Comparison of ENCODE assay signal across 8 cellular contexts in the genomic region with DNA sequence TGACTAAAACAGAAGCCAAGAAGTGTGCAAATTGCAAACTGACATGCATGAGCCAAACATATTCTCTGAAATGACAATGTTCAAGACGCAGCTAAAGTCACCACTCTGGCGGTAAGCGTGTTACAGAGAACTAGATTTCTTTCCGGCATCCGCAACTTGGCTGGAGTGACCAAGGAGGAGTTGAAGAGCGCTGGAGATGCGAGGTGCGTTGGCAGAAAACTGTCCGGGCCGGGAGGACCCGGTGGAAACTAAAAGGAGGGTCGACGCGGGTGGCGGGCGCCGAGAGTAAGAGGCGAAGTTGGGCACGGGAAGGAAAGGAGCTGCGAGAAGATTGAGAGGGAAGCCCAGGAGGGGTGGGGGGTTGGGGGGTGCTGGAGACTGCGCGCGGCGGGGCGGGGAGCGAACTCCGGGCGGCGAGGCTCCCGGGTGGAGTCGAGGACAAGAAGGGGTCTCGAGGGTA. TPM values are rescaled to one million over a fixed set of nuclear protein-coding genes. Genes with fewer than 3 reads are reported as not detected.
DNase-seq lines count a peak whose midpoint lies in the region; ATAC-seq and TF ChIP-seq lines count a peak whose summit lies in the region.

No MANE protein-coding gene starts in this region.

- H3K27ac Mint-ChIP-seq in T-helper 2 cell treated with Interferon-gamma antibody and Interleukin-4, amounts not matched to agents 5 μg/mL and 100 μg/mL, for 36 hours: peak overlapping the region; percentile 100
- H3K27ac Mint-ChIP-seq in type B pancreatic cell: peak overlapping the region; percentile 90

- 1% methylated on average over 29 of the region's 32 CpGs for WGBS in mesenchymal stem cell

- H4K8ac ChIP-seq in mesenchymal stem cell (ENCODE audit: low read length): no peak overlapping the region

- no peaks in the 10 kb centered on the region for H3K9me3 Mint-ChIP-seq in T-helper 2 cell treated with Interferon-gamma antibody and Interleukin-4, amounts not matched to agents 5 μg/mL and 100 μg/mL, for 36 hours
- no peaks in the 10 kb centered on the region for H3K9me3 Mint-ChIP-seq in type B pancreatic cell

- H3K27me3 ChIP-seq in mesenchymal stem cell (ENCODE audit: control insufficient read depth in 1 of 2, insufficient read depth in 1 of 2, low read length in 2 of 2): peaks cover 12 to 15% of the 10 kb centered on the region in 2 experiments

- H3K14ac ChIP-seq in mesenchymal stem cell (ENCODE audit: low read length in 2 of 2): no peak overlapping the region

- peak overlapping the region; percentile 62 for H3K9ac ChIP-seq in mesenchymal stem cell (ENCODE audit: low read length)

- H3K18ac ChIP-seq in mesenchymal stem cell (ENCODE audit: low read depth in 1 of 2, low read length in 2 of 2): no peak overlapping the region

- H3K36me3 Mint-ChIP-seq in T-helper 2 cell treated with Interferon-gamma antibody and Interleukin-4, amounts not matched to agents 5 μg/mL and 100 μg/mL, for 36 hours (ENCODE audit: low read depth): peaks cover 12% of the 10 kb centered on the region
- peaks cover 12% of the 10 kb centered on the region for H3K36me3 Mint-ChIP-seq in type B pancreatic cell

- no peaks in the 10 kb centered on the region for H3K9me3 ChIP-seq in mesenchymal stem cell (ENCODE audit: control insufficient read depth, low read length)

- H2BK15ac ChIP-seq in mesenchymal stem cell (ENCODE audit: low read depth, poor library complexity, severe bottlenecking): peak overlapping the region; percentile 56

- H3K4me1 ChIP-seq in mesenchymal stem cell (ENCODE audit: control insufficient read depth, insufficient read depth, low read depth, low read length): peaks cover 5% of the 10 kb centered on the region

- H3K23ac ChIP-seq in mesenchymal stem cell (ENCODE audit: low read length in 2 of 2): no peak overlapping the region

- H2BK5ac ChIP-seq in mesenchymal stem cell (ENCODE audit: low read depth, low read length, poor library complexity, severe bottlenecking): no peak overlapping the region

- H2BK120ac ChIP-seq in mesenchymal stem cell (ENCODE audit: low read depth, low read length): peak overlapping the region; percentile 27

- no peak overlapping the region for H2AK5ac ChIP-seq in mesenchymal stem cell (ENCODE audit: low read length, severe bottlenecking)

- H3K4ac ChIP-seq in mesenchymal stem cell (ENCODE audit: low read depth in 1 of 2, low read length in 2 of 2): no peak overlapping the region

- no peak overlapping the region for H4K91ac ChIP-seq in mesenchymal stem cell (ENCODE audit: low read length)

- peak; percentile 48 for DNase-seq in SIG-M5 treated with dmso at 0.1 percent for 504 hours (lab: John Stamatoyannopoulos, UW; ENCODE audit: unreplicated experiment)
- DNase-seq in SIG-M5 (lab: John Stamatoyannopoulos, UW): no peak
- peak; percentile 48 for DNase-seq in T-helper 2 cell treated with Interferon-gamma antibody and Interleukin-4, amounts not matched to agents 5 μg/mL and 100 μg/mL, for 36 hours (ENCODE audit: low spot score)
- peak; percentile 43 for DNase-seq in choroid plexus epithelial cell (ENCODE audit: low read depth)
- peak; percentile 58 for DNase-seq in mesenchymal stem cell
- DNase-seq in type B pancreatic cell (ENCODE audit: extremely low spot score, unreplicated experiment): no peak

- ATAC-seq in HG03175 (IDR thresholded peaks at IDR 0.05; ENCODE audit: unreplicated experiment) (peak; percentile 13), GM21423 (IDR thresholded peaks at IDR 0.05; ENCODE audit: unreplicated experiment) (no peak)

- no peak overlapping the region for H3K27ac ChIP-seq in mesenchymal stem cell (ENCODE audit: low read length, poor library complexity, severe bottlenecking)

- H3K36me3 ChIP-seq in mesenchymal stem cell (ENCODE audit: control insufficient read depth in 1 of 2, insufficient read depth in 2 of 2, low read depth in 1 of 2, low read length in 2 of 2): no peaks in the 10 kb centered on the region

- peaks cover 3% of the 10 kb centered on the region for H3K27me3 Mint-ChIP-seq in T-helper 2 cell treated with Interferon-gamma antibody and Interleukin-4, amounts not matched to agents 5 μg/mL and 100 μg/mL, for 36 hours (ENCODE audit: low read depth)
- peaks cover 53% of the 10 kb centered on the region for H3K27me3 Mint-ChIP-seq in type B pancreatic cell

- TF ChIP-seq CTCF in choroid plexus epithelial cell (conservative IDR thresholded peaks at IDR 0.05; ENCODE audit: low read depth, low read length) (no peak), type B pancreatic cell (conservative IDR thresholded peaks at IDR 0.05) (no peak)

- H3K4me3 ChIP-seq in choroid plexus epithelial cell (ENCODE audit: low read depth, low read length) (peak overlapping the region; percentile 65), mesenchymal stem cell (ENCODE audit: insufficient read depth in 1 of 2, low read depth in 1 of 2, low read length in 2 of 2) (peak overlapping the region; percentile 66 to 69)

- H3K4me2 ChIP-seq in mesenchymal stem cell (ENCODE audit: low read length, poor library complexity, severe bottlenecking): peak overlapping the region; percentile 98

- H3K4me1 Mint-ChIP-seq in T-helper 2 cell treated with Interferon-gamma antibody and Interleukin-4, amounts not matched to agents 5 μg/mL and 100 μg/mL, for 36 hours (ENCODE audit: low read depth): peaks cover 44% of the 10 kb centered on the region
- peaks cover 22% of the 10 kb centered on the region for H3K4me1 Mint-ChIP-seq in type B pancreatic cell (ENCODE audit: unreplicated experiment)

- H2AFZ ChIP-seq in mesenchymal stem cell (ENCODE audit: low read depth, low read length): no peak overlapping the region

- H3K79me1 ChIP-seq in mesenchymal stem cell (replicated peaks; ENCODE audit: low read length, poor library complexity, severe bottlenecking): no peaks in the 10 kb centered on the region

- H2BK12ac ChIP-seq in mesenchymal stem cell (ENCODE audit: low read length in 2 of 2): no peak overlapping the region

- peak overlapping the region; percentile 99 for H3K4me3 Mint-ChIP-seq in T-helper 2 cell treated with Interferon-gamma antibody and Interleukin-4, amounts not matched to agents 5 μg/mL and 100 μg/mL, for 36 hours
- H3K4me3 Mint-ChIP-seq in type B pancreatic cell: peak overlapping the region; percentile 96

RNA-seq across cellular contexts. Expression of a gene that starts 0.8 kb away (rescaled TPM):
- polyA plus RNA-seq in mesenchymal stem cell (2013, experiment 1 of 2): 27.4 TPM
- 25.2 TPM for polyA plus RNA-seq in mesenchymal stem cell (2013, experiment 2 of 2)
- 28.2 and 43.8 TPM in 2 replicates for total RNA-seq in type B pancreatic cell (ENCODE audit: low replicate concordance)

RNA-seq across cellular contexts. Expression of a gene that starts 52.0 kb away (rescaled TPM):
- 35.6 TPM for polyA plus RNA-seq in mesenchymal stem cell (2013, experiment 1 of 2)
- 36.3 TPM for polyA plus RNA-seq in mesenchymal stem cell (2013, experiment 2 of 2)
- 25.3 and 28.0 TPM in 2 replicates for total RNA-seq in type B pancreatic cell (ENCODE audit: low replicate concordance)

Comparison
In these comparisons a context has a peak if more than half of its experiments do, and no peak if none do; other contexts are left out.
1. DNase-seq: peak in SIG-M5 treated with dmso at 0.1 percent for 504 hours (single experiment), T-helper 2 cell treated with Interferon-gamma antibody and Interleukin-4, amounts not matched to agents 5 μg/mL and 100 μg/mL, for 36 hours (single experiment), choroid plexus epithelial cell (single experiment) and mesenchymal stem cell (single experiment); none in SIG-M5 (single experiment) and type B pancreatic cell (single experiment).